ENCODE assay signal across 8 cellular contexts in the genomic region with DNA sequence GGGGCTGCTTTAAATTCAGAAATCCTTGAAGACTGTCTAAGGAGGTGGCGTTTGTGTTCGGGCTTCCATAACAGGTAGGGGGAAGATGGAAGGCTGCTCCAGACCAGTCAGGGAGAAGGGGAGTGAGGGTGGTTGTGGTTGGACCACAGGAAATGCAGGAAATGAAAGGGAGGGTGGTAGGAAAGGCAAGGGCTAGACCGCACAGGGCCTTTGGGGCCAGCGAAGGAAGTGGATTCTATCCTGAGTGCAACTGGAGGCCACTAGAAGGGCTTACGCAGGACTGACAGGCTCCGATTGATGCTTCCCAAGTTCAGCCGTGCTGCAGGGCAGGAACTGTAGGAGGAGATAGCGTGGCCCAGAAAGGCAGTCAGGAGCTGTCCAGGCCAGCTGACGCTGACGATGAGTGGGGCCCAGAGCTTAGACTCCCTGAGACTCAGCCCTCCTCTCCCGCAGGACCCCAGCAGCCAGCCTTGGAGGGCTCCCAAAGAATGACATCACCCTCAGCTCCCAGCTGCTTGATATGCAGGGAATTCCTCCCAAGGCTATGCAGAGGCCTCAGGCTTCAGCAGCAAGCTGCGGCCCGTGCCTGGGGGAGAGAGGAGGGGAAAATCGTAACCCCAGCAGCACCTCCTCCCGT. TPM values are rescaled to one million over a fixed set of nuclear protein-coding genes. Genes with fewer than 3 reads are reported as not detected.
A peak's percentile ranks its signal among the peaks of the same experiment; 100 is the strongest.
DNase-seq lines count a peak whose midpoint lies in the region; ATAC-seq and TF ChIP-seq lines count a peak whose summit lies in the region.

No MANE protein-coding gene starts in this region.

- WGBS in liver = 40% methylated on average over 15 of the region's 15 CpGs

- H3K4me3 ChIP-seq in liver (ENCODE audit: low read depth in 1 of 3, low read length in 3 of 3) (no peak overlapping the region), HAP-1 (no peak overlapping the region)

- no peak overlapping the region for H3K9ac ChIP-seq in liver (ENCODE audit: low read depth in 1 of 2, low read length in 2 of 2)

- H3K9me3 ChIP-seq in liver (ENCODE audit: control insufficient read depth in 4 of 4, low read length in 3 of 4) (no peaks in the 10 kb centered on the region), HAP-1 (no peaks in the 10 kb centered on the region)

- no peaks in the 10 kb centered on the region for H3K36me3 ChIP-seq in liver (ENCODE audit: control insufficient read depth in 4 of 4, insufficient read depth in 3 of 4, low read depth in 1 of 4, low read length in 3 of 4)
- no peaks in the 10 kb centered on the region for H3K36me3 ChIP-seq in HAP-1 (replicated peaks)

- ATAC-seq in GM19452 (IDR thresholded peaks at IDR 0.05; ENCODE audit: unreplicated experiment) = no peak

- peaks cover 0 to 7% (median 0%) of the 10 kb centered on the region in 4 donors for H3K27me3 ChIP-seq in liver (ENCODE audit: control insufficient read depth in 4 of 4, insufficient read depth in 4 of 4, low read length in 3 of 4)
- no peaks in the 10 kb centered on the region; the same call in 1 of the 2 replicates for H3K27me3 ChIP-seq in HAP-1 (ENCODE audit: low read depth)

- no peak for TF ChIP-seq RAD21 in liver (IDR thresholded peaks at IDR 0.05)

- H3K4me1 ChIP-seq in liver (ENCODE audit: control insufficient read depth in 4 of 4, insufficient read depth in 4 of 4, low read length in 3 of 4) (no peaks in the 10 kb centered on the region), HAP-1 (no peaks in the 10 kb centered on the region)

- peak overlapping the region in 1 of 2 donors; percentile 37 for H3K27ac ChIP-seq in liver (ENCODE audit: low read depth in 1 of 2, low read length in 2 of 2)

- in situ Hi-C loops in HAP-1 (cut with MboI; ENCODE audit: low sequenced_read_pairs) = no loop called here

- no peak for TF ChIP-seq CTCF in liver (IDR thresholded peaks at IDR 0.05; ENCODE audit: low read depth, low read length, missing input control)

- DNase-seq in NCI-H2227 (lab: John Stamatoyannopoulos, UW; ENCODE audit: unreplicated experiment) = peak; percentile 44
- no peak for DNase-seq in NCI-H2227 treated with DMSO at 0.1 percent for 48 hours (lab: John Stamatoyannopoulos, UW)
- peak; percentile 60 for DNase-seq in ecto neural progenitor cell (ENCODE audit: low spot score)
- DNase-seq in ureter (ENCODE audit: low spot score) = peak; percentile 84
- DNase-seq in HAP-1 (ENCODE audit: low spot score in 2 of 2) = no peak
- no peak for DNase-seq in GM19240 (ENCODE audit: insufficient read length, low spot score)

TF ChIP-seq in liver, 16 proteins besides CTCF, POLR2A, EP300 and RAD21:
- TF ChIP-seq, protein P1, sequence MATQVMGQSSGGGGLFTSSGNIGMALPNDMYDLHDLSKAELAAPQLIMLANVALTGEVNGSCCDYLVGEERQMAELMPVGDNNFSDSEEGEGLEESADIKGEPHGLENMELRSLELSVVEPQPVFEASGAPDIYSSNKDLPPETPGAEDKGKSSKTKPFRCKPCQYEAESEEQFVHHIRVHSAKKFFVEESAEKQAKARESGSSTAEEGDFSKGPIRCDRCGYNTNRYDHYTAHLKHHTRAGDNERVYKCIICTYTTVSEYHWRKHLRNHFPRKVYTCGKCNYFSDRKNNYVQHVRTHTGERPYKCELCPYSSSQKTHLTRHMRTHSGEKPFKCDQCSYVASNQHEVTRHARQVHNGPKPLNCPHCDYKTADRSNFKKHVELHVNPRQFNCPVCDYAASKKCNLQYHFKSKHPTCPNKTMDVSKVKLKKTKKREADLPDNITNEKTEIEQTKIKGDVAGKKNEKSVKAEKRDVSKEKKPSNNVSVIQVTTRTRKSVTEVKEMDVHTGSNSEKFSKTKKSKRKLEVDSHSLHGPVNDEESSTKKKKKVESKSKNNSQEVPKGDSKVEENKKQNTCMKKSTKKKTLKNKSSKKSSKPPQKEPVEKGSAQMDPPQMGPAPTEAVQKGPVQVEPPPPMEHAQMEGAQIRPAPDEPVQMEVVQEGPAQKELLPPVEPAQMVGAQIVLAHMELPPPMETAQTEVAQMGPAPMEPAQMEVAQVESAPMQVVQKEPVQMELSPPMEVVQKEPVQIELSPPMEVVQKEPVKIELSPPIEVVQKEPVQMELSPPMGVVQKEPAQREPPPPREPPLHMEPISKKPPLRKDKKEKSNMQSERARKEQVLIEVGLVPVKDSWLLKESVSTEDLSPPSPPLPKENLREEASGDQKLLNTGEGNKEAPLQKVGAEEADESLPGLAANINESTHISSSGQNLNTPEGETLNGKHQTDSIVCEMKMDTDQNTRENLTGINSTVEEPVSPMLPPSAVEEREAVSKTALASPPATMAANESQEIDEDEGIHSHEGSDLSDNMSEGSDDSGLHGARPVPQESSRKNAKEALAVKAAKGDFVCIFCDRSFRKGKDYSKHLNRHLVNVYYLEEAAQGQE (IDR thresholded peaks at IDR 0.05) = peak; percentile 82
- TF ChIP-seq HNF4G (IDR thresholded peaks at IDR 0.05) (no peak), YY1 (IDR thresholded peaks at IDR 0.05) (no peak), RXRA (IDR thresholded peaks at IDR 0.05) (peak in 1 of 2 donors; percentile 69)
- TF ChIP-seq, protein P2, sequence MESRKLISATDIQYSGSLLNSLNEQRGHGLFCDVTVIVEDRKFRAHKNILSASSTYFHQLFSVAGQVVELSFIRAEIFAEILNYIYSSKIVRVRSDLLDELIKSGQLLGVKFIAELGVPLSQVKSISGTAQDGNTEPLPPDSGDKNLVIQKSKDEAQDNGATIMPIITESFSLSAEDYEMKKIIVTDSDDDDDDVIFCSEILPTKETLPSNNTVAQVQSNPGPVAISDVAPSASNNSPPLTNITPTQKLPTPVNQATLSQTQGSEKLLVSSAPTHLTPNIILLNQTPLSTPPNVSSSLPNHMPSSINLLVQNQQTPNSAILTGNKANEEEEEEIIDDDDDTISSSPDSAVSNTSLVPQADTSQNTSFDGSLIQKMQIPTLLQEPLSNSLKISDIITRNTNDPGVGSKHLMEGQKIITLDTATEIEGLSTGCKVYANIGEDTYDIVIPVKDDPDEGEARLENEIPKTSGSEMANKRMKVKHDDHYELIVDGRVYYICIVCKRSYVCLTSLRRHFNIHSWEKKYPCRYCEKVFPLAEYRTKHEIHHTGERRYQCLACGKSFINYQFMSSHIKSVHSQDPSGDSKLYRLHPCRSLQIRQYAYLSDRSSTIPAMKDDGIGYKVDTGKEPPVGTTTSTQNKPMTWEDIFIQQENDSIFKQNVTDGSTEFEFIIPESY (IDR thresholded peaks at IDR 0.05) = no peak
- TF ChIP-seq, protein P3, sequence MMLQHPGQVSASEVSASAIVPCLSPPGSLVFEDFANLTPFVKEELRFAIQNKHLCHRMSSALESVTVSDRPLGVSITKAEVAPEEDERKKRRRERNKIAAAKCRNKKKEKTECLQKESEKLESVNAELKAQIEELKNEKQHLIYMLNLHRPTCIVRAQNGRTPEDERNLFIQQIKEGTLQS (IDR thresholded peaks at IDR 0.05) = no peak
TF ChIP-seq in liver: peak in this region for 2.

RNA-seq across cellular contexts. Expression of a gene that starts 48.8 kb away (rescaled TPM):
- under 1 TPM; 0.08 to 0.23 TPM for total RNA-seq in liver
- not detected for polyA plus RNA-seq in liver
- total RNA-seq in ureter = not detected

Comparison
In these comparisons a context has a peak if more than half of its experiments do, and no peak if none do; other contexts are left out.
1. DNase-seq: peak in NCI-H2227 (single experiment), ecto neural progenitor cell (single experiment) and ureter (single experiment); none in NCI-H2227 treated with DMSO at 0.1 percent for 48 hours (single experiment), HAP-1 (0 of 2) and GM19240 (single experiment).